In genomic region chr2:26251893-26252292, GRCh38 we compare ENCODE assay signal across 1 cellular context.
TF ChIP-seq lines count a peak whose summit lies in the region.

No MANE protein-coding gene starts in this region.

TF ChIP-seq in SK-N-SH, 30 proteins besides CTCF, POLR2A, EP300 and RAD21 (continued from another document):
- TF ChIP-seq USF1 (IDR thresholded peaks at IDR 0.05; ENCODE audit: borderline replicate concordance, low read depth) = no peak
